14 cellular contexts compared by ENCODE assay signal in the genomic region with DNA sequence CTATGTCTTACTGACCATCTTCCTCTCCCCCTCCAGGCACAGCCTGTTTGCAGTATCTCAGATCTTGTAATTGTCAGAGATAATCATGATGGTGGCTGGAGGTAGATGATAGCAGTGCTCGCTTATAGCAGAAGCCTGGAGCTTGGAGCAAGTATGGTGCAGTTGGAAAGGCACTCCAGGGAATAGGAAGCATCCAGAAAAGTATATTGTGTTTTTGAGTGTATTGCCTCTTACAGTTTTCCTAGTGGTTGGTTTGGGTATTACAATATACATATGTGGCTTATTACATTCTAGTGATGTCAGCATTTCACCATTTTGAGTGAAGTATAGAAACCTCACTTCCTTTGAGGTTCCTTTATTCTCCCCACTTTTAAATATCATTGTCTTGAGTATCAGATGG.
DNase-seq lines count a peak whose midpoint lies in the region; ATAC-seq, FAIRE-seq and TF ChIP-seq lines count a peak whose summit lies in the region.
"Had no signal": no experiment of that assay in that cellular context is flagged by ENCODE, and none has a peak within 500 bp of the region (broad histone marks: within the 10 kb centered on the region; RNA-seq: fewer than 3 reads in every experiment).

No MANE protein-coding gene starts in this region.

- no peaks in the 10 kb centered on the region for H3K36me3 ChIP-seq in body of pancreas (replicated peaks in 1 of 2; ENCODE audit: insufficient read depth in 1 of 2, low read depth in 2 of 2)

- H3K4me2 ChIP-seq in A549: no peak overlapping the region

- peak; percentile 36 for FAIRE-seq in A549 (lab: Jason Lieb, UNC)
- FAIRE-seq: kidney, TTC549 had no signal

- H3K9me3 ChIP-seq in A549: no peaks in the 10 kb centered on the region
- H3K9me3 ChIP-seq in body of pancreas: no peaks in the 10 kb centered on the region

- H3K4me3 ChIP-seq in A549 (no peak overlapping the region), fibroblast of pulmonary artery (replicated peaks; ENCODE audit: low read depth, low read length) (no peak overlapping the region), coronary artery (no peak overlapping the region), body of pancreas (no peak overlapping the region)

- no peak overlapping the region for H3K27ac ChIP-seq in A549
- H3K27ac ChIP-seq in coronary artery: no peak overlapping the region
- no peak overlapping the region for H3K27ac ChIP-seq in body of pancreas

- TF ChIP-seq CTCF in A549 (IDR thresholded peaks at IDR 0.05) (no peak), GM12873 (IDR thresholded peaks at IDR 0.05; ENCODE audit: insufficient read depth, low read depth, low read length, missing control alignments) (peak; percentile 53), fibroblast of pulmonary artery (IDR thresholded peaks at IDR 0.05; ENCODE audit: low read length, missing control alignments) (peak; percentile 38), coronary artery (IDR thresholded peaks at IDR 0.05) (no peak), body of pancreas (IDR thresholded peaks at IDR 0.05) (peak in 1 of 7 experiments; percentile 28)

- TF ChIP-seq POLR2A in A549 (IDR thresholded peaks at IDR 0.05; ENCODE audit: low read length): no peak
- no peak for TF ChIP-seq POLR2A in body of pancreas (IDR thresholded peaks at IDR 0.05)

- intact Hi-C loops in body of pancreas (cut with DNase I): no loop called here

- no peak for TF ChIP-seq RAD21 in A549 (conservative IDR thresholded peaks at IDR 0.05 in 1 of 2, IDR thresholded peaks at IDR 0.05 in 1 of 2)

- ATAC-seq in A549 (peak in 1 of 2 experiments; percentile 19; a peak in 2 of 6 replicates), body of pancreas (no peak)

- CTCF ChIA-PET in A549 (lab: Yijun Ruan, JAX): no interaction called here

- H3K27me3 ChIP-seq in body of pancreas: no peaks in the 10 kb centered on the region

- no peak for TF ChIP-seq EP300 in A549 (IDR thresholded peaks at IDR 0.05)

- POLR2A ChIA-PET in A549 (lab: Yijun Ruan, JAX): no interaction called here

- H3K4me1 ChIP-seq in A549: no peaks in the 10 kb centered on the region
- H3K4me1 ChIP-seq in body of pancreas: no peaks in the 10 kb centered on the region

- peak in 1 of 2 experiments; percentile 17 for DNase-seq in A549 (ENCODE audit: low read depth in 1 of 2, low spot score in 1 of 2)
- peak; percentile 41 for DNase-seq in OCI-M1 (lab: John Stamatoyannopoulos, UW)
- peak; percentile 6 for DNase-seq in fibroblast of pulmonary artery (ENCODE audit: low read depth)
- no peak for DNase-seq in coronary artery (ENCODE audit: low spot score)
- no peak for DNase-seq in body of pancreas
- DNase-seq in NCI-H345 (lab: John Stamatoyannopoulos, UW): no peak
- DNase-seq in stimulated activated CD8-positive, alpha-beta memory T cell treated with anti-CD3 and anti-CD28 coated beads, Interleukin-4, amount 100 ng/mL, for 48 hours: no peak
- DNase-seq: activated naive CD4-positive, alpha-beta T cell; H7; kidney; NCI-H510A; nucleus accumbens had no signal

- 48% methylated on average over 1 of the region's 1 CpG for WGBS in A549 (ENCODE audit: missing lambda C conversion rate)
- WGBS in body of pancreas, 2 donors: 92 to 93% methylated on average over 1 of the region's 1 CpG

TF ChIP-seq in A549, 52 proteins besides CTCF, POLR2A, EP300 and RAD21:
- TF ChIP-seq MAFK (IDR thresholded peaks at IDR 0.05; ENCODE audit: partially characterized antibody) (peak; percentile 79), TFCP2L1 (CRISPR knock-in tag; IDR thresholded peaks at IDR 0.05) (no peak)

Comparison
In these comparisons a context has a peak if more than half of its experiments do, and no peak if none do; other contexts are left out.
1. DNase-seq: peak in OCI-M1 (single experiment) and fibroblast of pulmonary artery (single experiment); none in coronary artery (single experiment), body of pancreas (0 of 4), NCI-H345 (single experiment) and stimulated activated CD8-positive, alpha-beta memory T cell treated with anti-CD3 and anti-CD28 coated beads, Interleukin-4, amount 100 ng/mL, for 48 hours (single experiment).
2. CTCF ChIP-seq: peak in GM12873 (single experiment) and fibroblast of pulmonary artery (single experiment); none in A549 (single experiment) and coronary artery (single experiment).